ENCODE assay signal across 15 cellular contexts in the genomic region with DNA sequence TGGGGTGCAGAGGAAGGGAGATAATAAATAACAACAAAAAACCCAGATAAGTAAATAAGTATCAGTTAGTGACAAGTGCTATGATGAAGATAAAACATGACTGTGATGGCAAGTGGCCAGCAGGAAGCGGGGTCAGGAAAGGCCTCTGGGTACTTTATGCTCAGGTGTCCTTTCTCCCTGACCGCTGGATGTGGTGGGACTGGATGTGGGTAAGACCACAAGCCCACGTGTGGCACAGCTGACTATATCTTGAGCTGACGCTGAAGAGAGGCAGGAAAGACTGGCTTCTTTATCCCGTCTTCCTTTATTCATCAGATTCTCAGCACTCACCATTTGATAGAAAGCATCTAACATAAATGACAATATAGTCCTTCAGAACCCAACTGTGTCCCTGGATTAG.
DNase-seq lines count a peak whose midpoint lies in the region; ATAC-seq lines count a peak whose summit lies in the region.
"Had no signal": no experiment of that assay in that cellular context is flagged by ENCODE, and none has a peak within 500 bp of the region (broad histone marks: within the 10 kb centered on the region; RNA-seq: fewer than 3 reads in every experiment).

No MANE protein-coding gene starts in this region.

- peaks cover 21% of the 10 kb centered on the region for H3K9me3 ChIP-seq in BLaER1

- H3K36me3 Mint-ChIP-seq in activated naive CD8-positive, alpha-beta T cell treated with anti-CD3 and anti-CD28 coated beads for 36 hours, result no peaks in the 10 kb centered on the region
- no peaks in the 10 kb centered on the region for H3K36me3 Mint-ChIP-seq in immature natural killer cell
- H3K36me3 Mint-ChIP-seq: CD4-positive, alpha-beta memory T cell; IgD-negative memory B cell had no signal

- no peak overlapping the region for H3K4me3 Mint-ChIP-seq in activated naive CD8-positive, alpha-beta T cell treated with anti-CD3 and anti-CD28 coated beads for 36 hours
- H3K4me3 Mint-ChIP-seq in immature natural killer cell, result no peak overlapping the region
- H3K4me3 Mint-ChIP-seq: CD4-positive, alpha-beta memory T cell; HFFc6; IgD-negative memory B cell had no signal

- no peak overlapping the region for H3K9ac ChIP-seq in BLaER1

- H3K4me3 ChIP-seq in BLaER1, result no peak overlapping the region

- DNase-seq in HT1080 (ENCODE audit: low read depth) (peak; percentile 25), immature natural killer cell (peak in 2 of 3 donors; percentile 4 to 32), HK-2 (ENCODE audit: unreplicated experiment) (no peak)
- peak; percentile 13 for DNase-seq in activated naive CD8-positive, alpha-beta T cell treated with anti-CD3 and anti-CD28 coated beads for 36 hours
- DNase-seq: ACHN; CD4-positive, alpha-beta memory T cell; DND-41; GDM1; HCEC 1CT; HFFc6 had no signal

- no peaks in the 10 kb centered on the region for H3K27me3 ChIP-seq in BLaER1

- H4K20me1 ChIP-seq in BLaER1, result no peaks in the 10 kb centered on the region

- peaks cover 4% of the 10 kb centered on the region for H3K4me1 Mint-ChIP-seq in activated naive CD8-positive, alpha-beta T cell treated with anti-CD3 and anti-CD28 coated beads for 36 hours
- H3K4me1 Mint-ChIP-seq in immature natural killer cell, result peaks cover 4 to 13% of the 10 kb centered on the region in 2 donors
- H3K4me1 Mint-ChIP-seq: CD4-positive, alpha-beta memory T cell; IgD-negative memory B cell had no signal

- peaks cover 42% of the 10 kb centered on the region for H3K4me1 ChIP-seq in BLaER1

- no peaks in the 10 kb centered on the region for H3K9me3 Mint-ChIP-seq in activated naive CD8-positive, alpha-beta T cell treated with anti-CD3 and anti-CD28 coated beads for 36 hours
- H3K9me3 Mint-ChIP-seq in immature natural killer cell, result peaks cover 0 to 4% (median 0%) of the 10 kb centered on the region in 6 donors
- H3K9me3 Mint-ChIP-seq: CD4-positive, alpha-beta memory T cell; HFFc6; IgD-negative memory B cell had no signal

- H3K36me3 ChIP-seq in BLaER1, result no peaks in the 10 kb centered on the region

- peak overlapping the region; percentile 45 for H3K4me2 ChIP-seq in BLaER1

- ATAC-seq in GM21723 (IDR thresholded peaks at IDR 0.05; ENCODE audit: unreplicated experiment), result no peak
- ATAC-seq in HG02571 (IDR thresholded peaks at IDR 0.05; ENCODE audit: unreplicated experiment), result no peak

- peaks cover 12% of the 10 kb centered on the region for H3K27me3 Mint-ChIP-seq in activated naive CD8-positive, alpha-beta T cell treated with anti-CD3 and anti-CD28 coated beads for 36 hours
- H3K27me3 Mint-ChIP-seq in immature natural killer cell (ENCODE audit: low read depth in 3 of 3), result peaks cover 0 to 8% (median 3%) of the 10 kb centered on the region in 3 donors
- H3K27me3 Mint-ChIP-seq: CD4-positive, alpha-beta memory T cell; IgD-negative memory B cell had no signal

- H3K27ac Mint-ChIP-seq in activated naive CD8-positive, alpha-beta T cell treated with anti-CD3 and anti-CD28 coated beads for 36 hours, result no peak overlapping the region
- no peak overlapping the region for H3K27ac Mint-ChIP-seq in immature natural killer cell
- H3K27ac Mint-ChIP-seq: CD4-positive, alpha-beta memory T cell; HFFc6; IgD-negative memory B cell had no signal

- H3K27ac ChIP-seq in BLaER1, result peak overlapping the region; percentile 8; the same call in 1 of the 2 replicates
- H3K27ac ChIP-seq: C4-2B had no signal
